In the genomic region with DNA sequence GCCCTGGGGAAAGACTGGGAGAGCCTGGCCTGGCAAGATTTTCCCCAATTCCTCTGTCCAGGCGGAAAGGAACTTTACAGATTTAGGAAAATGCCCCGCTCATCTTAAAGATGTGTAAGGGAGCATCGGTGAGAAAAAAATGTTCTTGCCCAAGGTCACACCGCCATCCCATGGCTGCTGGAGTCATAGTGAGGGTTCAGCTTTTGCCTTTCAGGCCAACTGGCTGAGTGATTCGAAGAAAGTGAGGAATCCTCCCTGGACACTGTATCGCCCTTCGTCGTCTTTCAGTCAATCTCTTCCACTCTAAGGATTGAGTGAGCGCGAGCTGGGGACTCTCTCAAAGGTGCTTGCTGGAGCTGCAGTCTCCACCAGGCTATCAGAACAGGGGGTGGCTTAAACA, we compare ENCODE assay signal across 1 cellular context.
TF ChIP-seq lines count a peak whose summit lies in the region.

No MANE protein-coding gene starts in this region.

TF ChIP-seq in HCT116, 20 proteins besides CTCF, POLR2A, EP300 and RAD21 (continued from another document):
- TF ChIP-seq EGR1 (IDR thresholded peaks at IDR 0.05; ENCODE audit: low read depth), result no peak
- TF ChIP-seq POLR2AphosphoS5 (IDR thresholded peaks at IDR 0.05; ENCODE audit: low read depth, low read length), result no peak
- TF ChIP-seq CEBPB (IDR thresholded peaks at IDR 0.05; ENCODE audit: low read depth), result no peak
- no peak for TF ChIP-seq YY1 (IDR thresholded peaks at IDR 0.05; ENCODE audit: extremely low read depth, insufficient replicate concordance, low read depth, low read length)
TF ChIP-seq in HCT116: peak in this region for 0.
